Comparison of ENCODE assay signal across 21 cellular contexts in genomic region chr18:39627936-39628335, GRCh38.
DNase-seq lines count a peak whose midpoint lies in the region; ATAC-seq and TF ChIP-seq lines count a peak whose summit lies in the region.
"Had no signal": no experiment of that assay in that cellular context is flagged by ENCODE, and none has a peak within 500 bp of the region (broad histone marks: within the 10 kb centered on the region; RNA-seq: fewer than 3 reads in every experiment).

No MANE protein-coding gene starts in this region.

- no peak overlapping the region for H3K23ac ChIP-seq in IMR-90 (ENCODE audit: low read depth, low read length)

- no peak overlapping the region; the same call in 1 of the 2 replicates for H4K5ac ChIP-seq in IMR-90 (ENCODE audit: low read depth, low read length)

- H3K4me3 ChIP-seq in GM23338 (no peak overlapping the region), IMR-90 (ENCODE audit: insufficient read depth, low read depth, low read length) (no peak overlapping the region), fibroblast of villous mesenchyme (ENCODE audit: low read depth, low read length) (no peak overlapping the region)
- H3K4me3 ChIP-seq: A549, GM12878, GM23248, HAP-1 had no signal

- BruUV-seq in IMR-90 (replicated peaks; lab: Mats Ljungman, UMichigan): no TSS peak

- no CpG with 5 or more reads among the region's 5 CpGs for WGBS in IMR-90 (ENCODE audit: extremely low coverage in 2 of 2, insufficient read length in 1 of 2), 2 experiments

- DNase-seq in GM23338 (ENCODE audit: low spot score) (no peak), IMR-90 (peak; percentile 77), fibroblast of gingiva (ENCODE audit: low read depth) (peak; percentile 67), fibroblast of villous mesenchyme (ENCODE audit: low read depth) (peak; percentile 74), amygdala (lab: John Stamatoyannopoulos, UW) (no peak), C1 segment of cervical spinal cord (lab: John Stamatoyannopoulos, UW) (no peak)
- DNase-seq in activated CD8-positive, alpha-beta T cell treated with anti-CD3 and anti-CD28 coated beads for 36 hours: no peak
- DNase-seq in activated CD4-positive, CD25-positive, alpha-beta regulatory T cell (lab: John Stamatoyannopoulos, UW): no peak
- DNase-seq: 8988T; ACHN; CD4-positive, CD25-positive, alpha-beta regulatory T cell; CD8-positive, alpha-beta T cell; DMS 273 treated with DMSO at 0.1 percent for 48 hours; DMS79; EL; GDM1; GM23248 had no signal

- no peak overlapping the region for H3K4me3 Mint-ChIP-seq in GM23338
- no peak overlapping the region for H3K4me3 Mint-ChIP-seq in activated CD8-positive, alpha-beta T cell treated with anti-CD3 and anti-CD28 coated beads for 36 hours
- H3K4me3 Mint-ChIP-seq: CD4-positive, CD25-positive, alpha-beta regulatory T cell; CD8-positive, alpha-beta T cell had no signal

- intact Hi-C loops in IMR-90 (cut with micrococcal nuclease): no loop called here
- intact Hi-C loops in activated CD8-positive, alpha-beta T cell treated with anti-CD3 and anti-CD28 coated beads for 36 hours (cut with micrococcal nuclease): no loop called here

- H3K4me1 Mint-ChIP-seq in GM23338: peaks cover 44% of the 10 kb centered on the region
- no peaks in the 10 kb centered on the region for H3K4me1 Mint-ChIP-seq in activated CD8-positive, alpha-beta T cell treated with anti-CD3 and anti-CD28 coated beads for 36 hours (ENCODE audit: low read depth)
- H3K4me1 Mint-ChIP-seq: CD4-positive, CD25-positive, alpha-beta regulatory T cell had no signal

- 0 out of 2 replicates have a peak overlapping the region, but pooled peaks have one; percentile 8 for H3K4ac ChIP-seq in IMR-90 (ENCODE audit: low read depth, low read length)

- H3K4me1 ChIP-seq in GM23338 (ENCODE audit: insufficient read depth) (peaks cover 34% of the 10 kb centered on the region), IMR-90 (ENCODE audit: control insufficient read depth, insufficient read depth, low read length) (peaks cover 11% of the 10 kb centered on the region)
- H3K4me1 ChIP-seq: A549 had no signal

- POLR2A ChIA-PET in IMR-90 (lab: Charles Lee; ENCODE audit: unreplicated experiment): no interaction called here
- POLR2A ChIA-PET in activated CD8-positive, alpha-beta T cell treated with anti-CD3 and anti-CD28 coated beads for 36 hours (lab: Charles Lee): no interaction called here

- peak overlapping the region; percentile 91; the same call in 1 of the 2 replicates for H3K18ac ChIP-seq in IMR-90 (ENCODE audit: low read depth, low read length)

- peaks cover 4% of the 10 kb centered on the region for H3K27me3 Mint-ChIP-seq in GM23338 (ENCODE audit: insufficient read depth, low read depth, poor library complexity)
- no peaks in the 10 kb centered on the region for H3K27me3 Mint-ChIP-seq in activated CD8-positive, alpha-beta T cell treated with anti-CD3 and anti-CD28 coated beads for 36 hours
- H3K27me3 Mint-ChIP-seq: CD4-positive, CD25-positive, alpha-beta regulatory T cell had no signal

- TF ChIP-seq POLR2A in IMR-90 (IDR thresholded peaks at IDR 0.05; ENCODE audit: low read depth, low read length): no peak

- no peaks in the 10 kb centered on the region for H3K9me1 ChIP-seq in IMR-90 (ENCODE audit: insufficient read depth, low read length)

- no peak overlapping the region for H2AK5ac ChIP-seq in IMR-90 (ENCODE audit: low read depth, low read length)

- no peak overlapping the region for H4K91ac ChIP-seq in IMR-90 (ENCODE audit: insufficient read depth, low read depth, low read length)

- H2BK15ac ChIP-seq in IMR-90 (ENCODE audit: low read depth, low read length): no peak overlapping the region

- H2BK5ac ChIP-seq in IMR-90 (ENCODE audit: low read depth, low read length, poor library complexity, severe bottlenecking): peak overlapping the region; percentile 17

- H3K79me1 ChIP-seq in IMR-90 (ENCODE audit: low read depth in 1 of 2, low read length in 2 of 2): no peaks in the 10 kb centered on the region

- no peak overlapping the region for H3K9ac ChIP-seq in IMR-90 (ENCODE audit: low read depth, low read length)
- H3K9ac ChIP-seq: GM23248 had no signal

- peak overlapping the region; percentile 29; the same call in 1 of the 2 replicates for H3K27ac Mint-ChIP-seq in GM23338
- no peak overlapping the region for H3K27ac Mint-ChIP-seq in activated CD8-positive, alpha-beta T cell treated with anti-CD3 and anti-CD28 coated beads for 36 hours
- H3K27ac Mint-ChIP-seq: CD4-positive, CD25-positive, alpha-beta regulatory T cell; CD8-positive, alpha-beta T cell had no signal

- H4K8ac ChIP-seq in IMR-90 (ENCODE audit: low read depth in 2 of 2, low read length in 2 of 2): no peak overlapping the region

- H2AK9ac ChIP-seq in IMR-90 (replicated peaks; ENCODE audit: low read depth, low read length, poor library complexity): no peak overlapping the region

- no peaks in the 10 kb centered on the region for H3F3A ChIP-seq in GM23338 (replicated peaks; ENCODE audit: low read depth)

- no peaks in the 10 kb centered on the region for H3K9me2 ChIP-seq in GM23338 (ENCODE audit: insufficient read depth)

- no peak overlapping the region for H2BK20ac ChIP-seq in IMR-90 (ENCODE audit: low read depth, low read length)

- no peak for TF ChIP-seq RAD21 in IMR-90 (IDR thresholded peaks at IDR 0.05; ENCODE audit: low read length)

- ATAC-seq in GM23338 (no peak), IMR-90 (ENCODE audit: low read depth) (peak; percentile 71)
- ATAC-seq in activated CD8-positive, alpha-beta T cell treated with anti-CD3 and anti-CD28 coated beads for 36 hours: no peak
- ATAC-seq: A549; CD8-positive, alpha-beta T cell; GM12878 had no signal

- peak overlapping the region; percentile 36; the same call in 1 of the 2 replicates for H2BK120ac ChIP-seq in IMR-90 (ENCODE audit: low read depth, low read length)

- H3K14ac ChIP-seq in IMR-90 (replicated peaks; ENCODE audit: low read depth, low read length): no peak overlapping the region

- no peak overlapping the region for H3K56ac ChIP-seq in IMR-90 (ENCODE audit: extremely low read depth, insufficient read depth, low read length)

- no peaks in the 10 kb centered on the region for H3K79me2 ChIP-seq in GM23338 (replicated peaks; ENCODE audit: insufficient read depth)

- H3K27me3 ChIP-seq in GM23338 (ENCODE audit: insufficient read depth) (no peaks in the 10 kb centered on the region), IMR-90 (ENCODE audit: control insufficient read depth, insufficient read depth, low read length) (no peaks in the 10 kb centered on the region)

- H3K4me2 ChIP-seq in GM23338 (0 out of 2 replicates have a peak overlapping the region, but pooled peaks have one; percentile 24), IMR-90 (ENCODE audit: low read depth, low read length) (peak overlapping the region; percentile 43; the same call in 1 of the 2 replicates)
- H3K4me2 ChIP-seq: A549 had no signal

- TF ChIP-seq CTCF in GM23338 (conservative IDR thresholded peaks at IDR 0.05; ENCODE audit: low read depth in 2 of 2): no peak
- no peak for TF ChIP-seq CTCF in IMR-90 (conservative IDR thresholded peaks at IDR 0.05; ENCODE audit: low read depth, low read length)
- no peak for TF ChIP-seq CTCF in fibroblast of villous mesenchyme (IDR thresholded peaks at IDR 0.05; ENCODE audit: insufficient read depth, low read depth, low read length)
- TF ChIP-seq CTCF in activated CD8-positive, alpha-beta T cell treated with anti-CD3 and anti-CD28 coated beads for 36 hours (IDR thresholded peaks at IDR 0.05): no peak

- no peaks in the 10 kb centered on the region for H3K9me3 Mint-ChIP-seq in GM23338
- H3K9me3 Mint-ChIP-seq in activated CD8-positive, alpha-beta T cell treated with anti-CD3 and anti-CD28 coated beads for 36 hours: no peaks in the 10 kb centered on the region

- H2AFZ ChIP-seq in GM23338 (no peak overlapping the region), IMR-90 (replicated peaks; ENCODE audit: low read length, poor library complexity) (no peak overlapping the region)
- H2AFZ ChIP-seq: GM23248 had no signal

- no peak overlapping the region for H3K27ac ChIP-seq in GM23338 (ENCODE audit: low read depth)
- peak overlapping the region; percentile 84; the same call in 1 of the 2 replicates for H3K27ac ChIP-seq in IMR-90 (ENCODE audit: insufficient read depth, low read length)
- H3K27ac ChIP-seq: A549, C4-2B, GM23248 had no signal

- CTCF ChIA-PET in IMR-90 (lab: Yijun Ruan, JAX): no interaction called here
- CTCF ChIA-PET in activated CD8-positive, alpha-beta T cell treated with anti-CD3 and anti-CD28 coated beads for 36 hours (lab: Charles Lee): no interaction called here

- no peaks in the 10 kb centered on the region for H4K20me1 ChIP-seq in GM23338 (replicated peaks; ENCODE audit: insufficient read depth)
- no peaks in the 10 kb centered on the region for H4K20me1 ChIP-seq in IMR-90 (ENCODE audit: insufficient read depth, low read length)

- dilution Hi-C loops in IMR-90 (cut with HindIII; ENCODE audit: low sequenced_read_pairs, unreplicated experiment): no loop called here

- in situ Hi-C loops in IMR-90 (cut with MboI; ENCODE audit: low sequenced_read_pairs): no loop called here

- H3K36me3 Mint-ChIP-seq in GM23338 (ENCODE audit: low read depth): no peaks in the 10 kb centered on the region
- no peaks in the 10 kb centered on the region for H3K36me3 Mint-ChIP-seq in activated CD8-positive, alpha-beta T cell treated with anti-CD3 and anti-CD28 coated beads for 36 hours (ENCODE audit: low read depth)
- H3K36me3 Mint-ChIP-seq: CD4-positive, CD25-positive, alpha-beta regulatory T cell; CD8-positive, alpha-beta T cell had no signal

- H3K9me3 ChIP-seq in IMR-90 (ENCODE audit: control insufficient read depth, insufficient read depth, low read length): no peaks in the 10 kb centered on the region
- H3K9me3 ChIP-seq: A549, HAP-1 had no signal

- H3K36me3 ChIP-seq in GM23338 (ENCODE audit: insufficient read depth) (no peaks in the 10 kb centered on the region), IMR-90 (ENCODE audit: control insufficient read depth, insufficient read depth, low read length) (no peaks in the 10 kb centered on the region)
- H3K36me3 ChIP-seq: HAP-1 had no signal

TF ChIP-seq in GM23338, 12 proteins besides CTCF, POLR2A, EP300 and RAD21 (continues in another document):
- TF ChIP-seq EZH2 (IDR thresholded peaks at IDR 0.05; ENCODE audit: low read depth, unreplicated experiment) (no peak), JUNB (IDR thresholded peaks at IDR 0.05; ENCODE audit: unreplicated experiment) (no peak)

TF ChIP-seq in IMR-90, 13 proteins besides CTCF, POLR2A, EP300 and RAD21:
- no peak for TF ChIP-seq CHD1 (IDR thresholded peaks at IDR 0.05; ENCODE audit: low read depth, low read length)
- TF ChIP-seq CEBPB (IDR thresholded peaks at IDR 0.05; ENCODE audit: low read depth, low read length): 0 out of 2 replicates have a peak, but pooled peaks have one; percentile 33

Comparison
In these comparisons a context has a peak if more than half of its experiments do, and no peak if none do; other contexts are left out.
1. DNase-seq: peak in IMR-90 (single experiment), fibroblast of gingiva (single experiment) and fibroblast of villous mesenchyme (single experiment); none in GM23338 (single experiment), amygdala (0 of 56), C1 segment of cervical spinal cord (0 of 14), activated CD8-positive, alpha-beta T cell treated with anti-CD3 and anti-CD28 coated beads for 36 hours (single experiment) and activated CD4-positive, CD25-positive, alpha-beta regulatory T cell (0 of 4).